8 cellular contexts compared by ENCODE assay signal in the genomic region with DNA sequence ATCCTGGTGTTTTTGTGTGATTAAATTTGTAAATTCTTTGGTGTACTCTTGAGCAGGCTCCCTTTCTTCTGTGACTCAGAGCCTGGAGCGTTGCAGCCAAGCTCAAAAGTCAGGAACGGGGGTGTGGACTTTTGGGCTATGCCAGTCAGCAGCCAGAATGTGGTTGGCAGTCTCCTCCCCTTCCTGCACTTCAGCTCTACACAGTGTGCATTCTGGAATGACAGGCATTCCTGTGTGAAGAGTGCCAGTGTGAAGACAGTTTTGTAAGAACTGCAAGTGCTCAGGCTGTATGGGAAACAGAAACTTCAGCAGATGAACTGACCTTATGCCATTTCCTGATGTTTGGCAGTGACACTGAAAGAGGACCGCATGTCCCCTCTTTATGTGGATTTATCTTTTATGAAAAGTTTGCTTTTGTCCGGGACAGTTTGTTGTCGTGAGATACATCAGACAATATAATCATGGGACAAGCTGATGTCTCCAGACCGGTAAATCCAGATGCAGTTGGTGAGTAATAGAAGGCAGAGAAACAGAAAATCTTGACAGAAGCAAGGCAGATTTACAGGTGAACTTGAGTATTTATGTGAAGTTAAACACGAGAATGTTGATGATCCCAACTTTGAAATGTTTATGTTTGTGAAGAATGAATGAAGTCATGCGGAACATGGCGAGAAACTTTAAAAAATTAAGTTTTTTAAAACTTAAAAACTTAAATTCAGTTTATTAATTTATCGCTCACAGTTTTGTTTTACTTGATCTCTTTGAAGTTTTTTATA.
DNase-seq lines count a peak whose midpoint lies in the region; ATAC-seq and TF ChIP-seq lines count a peak whose summit lies in the region.

No MANE protein-coding gene starts in this region.

- POLR2A ChIA-PET in CD8-positive, alpha-beta T cell (lab: Charles Lee) = no interaction called here

- H3K27me3 ChIP-seq in NT2/D1 (ENCODE audit: insufficient read depth, insufficient read length) = no peaks in the 10 kb centered on the region
- no peaks in the 10 kb centered on the region for H3K27me3 ChIP-seq in CD8-positive, alpha-beta T cell (ENCODE audit: insufficient read depth, low read length)

- H3K4me3 ChIP-seq in NT2/D1 (ENCODE audit: insufficient read length, low read depth) = no peak overlapping the region
- H3K4me3 ChIP-seq in CD8-positive, alpha-beta T cell (ENCODE audit: low read depth, low read length) = no peak overlapping the region

- CTCF ChIA-PET in activated naive CD4-positive, alpha-beta T cell treated with anti-CD3 and anti-CD28 coated beads, Interleukin-2, amount 10 ng/mL, durations not matched to agents 7 days and 5 days (lab: Charles Lee) = no interaction called here
- CTCF ChIA-PET in CD8-positive, alpha-beta T cell (lab: Charles Lee) = interaction anchor here (0.8 to 1.1 kb wide), 2 partner anchors 77 to 347 kb away, joined by 3 read pairs; no protein-coding TSS in a partner anchor

- H3K9ac ChIP-seq in NT2/D1 (ENCODE audit: insufficient read length, low read depth) = no peak overlapping the region

- peaks cover 3% of the 10 kb centered on the region for H3K36me3 ChIP-seq in NT2/D1 (ENCODE audit: insufficient read depth, insufficient read length, low read length)
- H3K36me3 ChIP-seq in CD8-positive, alpha-beta T cell (ENCODE audit: insufficient read depth, low read length) = peaks cover 6% of the 10 kb centered on the region

- TF ChIP-seq CTCF in CD8-positive, alpha-beta T cell (IDR thresholded peaks at IDR 0.05) = no peak

- no peaks in the 10 kb centered on the region for H3K9me3 Mint-ChIP-seq in activated naive CD4-positive, alpha-beta T cell treated with anti-CD3 and anti-CD28 coated beads, Interleukin-2, amount 10 ng/mL, durations not matched to agents 7 days and 5 days
- no peaks in the 10 kb centered on the region for H3K9me3 Mint-ChIP-seq in CD8-positive, alpha-beta T cell

- intact Hi-C loops in left colon (cut with DNase I, micrococcal nuclease) = no loop called here
- intact Hi-C loops in CD8-positive, alpha-beta T cell (cut with DNase I, micrococcal nuclease) = no loop called here

- peak; percentile 60 for ATAC-seq in GM21825 (IDR thresholded peaks at IDR 0.05; ENCODE audit: unreplicated experiment)
- peak; percentile 94 for ATAC-seq in left colon
- peak; percentile 75 for ATAC-seq in stimulated activated naive CD8-positive, alpha-beta T cell treated with anti-CD3 and anti-CD28 coated beads, Interleukin-15, Interleukin-2, amounts not matched to agents 100 U/mL and 50 U/mL, for 24 hours
- ATAC-seq in CD8-positive, alpha-beta T cell = no peak

- H3K27ac ChIP-seq in CD8-positive, alpha-beta T cell (ENCODE audit: low read depth, low read length) = no peak overlapping the region

- H3K36me3 Mint-ChIP-seq in activated naive CD4-positive, alpha-beta T cell treated with anti-CD3 and anti-CD28 coated beads, Interleukin-2, amount 10 ng/mL, durations not matched to agents 7 days and 5 days = peaks cover 2% of the 10 kb centered on the region
- H3K36me3 Mint-ChIP-seq in CD8-positive, alpha-beta T cell = peaks cover 11% of the 10 kb centered on the region

- H3K27me3 Mint-ChIP-seq in activated naive CD4-positive, alpha-beta T cell treated with anti-CD3 and anti-CD28 coated beads, Interleukin-2, amount 10 ng/mL, durations not matched to agents 7 days and 5 days = no peaks in the 10 kb centered on the region
- H3K27me3 Mint-ChIP-seq in CD8-positive, alpha-beta T cell (ENCODE audit: low read depth) = no peaks in the 10 kb centered on the region

- H3K4me1 Mint-ChIP-seq in activated naive CD4-positive, alpha-beta T cell treated with anti-CD3 and anti-CD28 coated beads, Interleukin-2, amount 10 ng/mL, durations not matched to agents 7 days and 5 days = peaks cover 20% of the 10 kb centered on the region
- peaks cover 10% of the 10 kb centered on the region for H3K4me1 Mint-ChIP-seq in CD8-positive, alpha-beta T cell (ENCODE audit: low read depth)

- H3K27ac Mint-ChIP-seq in activated naive CD4-positive, alpha-beta T cell treated with anti-CD3 and anti-CD28 coated beads, Interleukin-2, amount 10 ng/mL, durations not matched to agents 7 days and 5 days = no peak overlapping the region
- no peak overlapping the region for H3K27ac Mint-ChIP-seq in CD8-positive, alpha-beta T cell

- no peak overlapping the region for H3K4me3 Mint-ChIP-seq in activated naive CD4-positive, alpha-beta T cell treated with anti-CD3 and anti-CD28 coated beads, Interleukin-2, amount 10 ng/mL, durations not matched to agents 7 days and 5 days
- H3K4me3 Mint-ChIP-seq in CD8-positive, alpha-beta T cell = no peak overlapping the region

- H3K4me1 ChIP-seq in NT2/D1 (ENCODE audit: insufficient read depth, insufficient read length) = peaks cover 4% of the 10 kb centered on the region
- H3K4me1 ChIP-seq in CD8-positive, alpha-beta T cell (ENCODE audit: insufficient read depth, low read length) = peaks cover 7% of the 10 kb centered on the region

- no peaks in the 10 kb centered on the region for H3K9me3 ChIP-seq in NT2/D1 (ENCODE audit: insufficient read depth, low read length)
- no peaks in the 10 kb centered on the region for H3K9me3 ChIP-seq in CD8-positive, alpha-beta T cell (ENCODE audit: low read length)

- peak in 11 of 14 donors; percentile 1 to 70 (median 15) for DNase-seq in C1 segment of cervical spinal cord (lab: John Stamatoyannopoulos, UW)
- DNase-seq in NT2/D1 (ENCODE audit: low read depth, low spot score) = peak; percentile 48
- DNase-seq in cerebellum (ENCODE audit: low spot score) = peak; percentile 17
- peak; percentile 58 to 77 for DNase-seq in left colon
- DNase-seq in stimulated activated naive CD8-positive, alpha-beta T cell treated with anti-CD3 and anti-CD28 coated beads, Interleukin-15, Interleukin-2, amounts not matched to agents 100 U/mL and 50 U/mL, for 24 hours = peak; percentile 14
- no peak for DNase-seq in activated naive CD4-positive, alpha-beta T cell treated with anti-CD3 and anti-CD28 coated beads, Interleukin-2, amount 10 ng/mL, durations not matched to agents 7 days and 5 days
- DNase-seq in CD8-positive, alpha-beta T cell = no peak

Comparison
In these comparisons a context has a peak if more than half of its experiments do, and no peak if none do; other contexts are left out.
1. DNase-seq: peak in C1 segment of cervical spinal cord (11 of 14), NT2/D1 (single experiment), cerebellum (single experiment), left colon (2 of 2) and stimulated activated naive CD8-positive, alpha-beta T cell treated with anti-CD3 and anti-CD28 coated beads, Interleukin-15, Interleukin-2, amounts not matched to agents 100 U/mL and 50 U/mL, for 24 hours (single experiment); none in activated naive CD4-positive, alpha-beta T cell treated with anti-CD3 and anti-CD28 coated beads, Interleukin-2, amount 10 ng/mL, durations not matched to agents 7 days and 5 days (single experiment) and CD8-positive, alpha-beta T cell (0 of 7).